17 cellular contexts compared by ENCODE assay signal in the genomic region with DNA sequence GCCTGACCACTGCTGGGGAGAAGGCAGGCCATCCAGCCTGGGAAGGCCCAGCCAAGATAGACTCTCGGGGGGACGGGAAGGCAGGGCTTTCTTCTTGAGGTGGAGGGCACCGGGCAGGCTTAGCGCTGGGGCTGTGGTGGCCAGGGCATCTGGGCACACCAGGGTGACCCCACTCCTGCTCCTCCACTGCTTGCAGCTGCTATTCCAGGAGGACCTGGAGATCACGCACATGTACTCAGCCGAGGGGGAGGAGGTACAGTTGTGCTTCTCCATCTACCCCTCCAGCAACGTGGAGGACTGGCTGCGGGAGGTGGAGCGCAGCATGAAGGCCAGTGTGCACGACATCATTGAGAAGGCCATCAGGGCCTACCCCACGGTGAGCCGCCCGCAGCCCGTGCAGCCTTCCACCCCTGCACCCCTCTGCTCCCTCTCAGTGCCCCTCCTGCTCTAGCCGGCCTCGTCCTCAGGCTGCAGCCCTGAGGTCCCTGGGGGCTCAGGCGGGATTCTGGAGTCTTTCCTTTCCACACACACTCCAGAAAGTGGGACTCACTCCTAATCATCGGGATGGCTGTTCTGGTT.
"Had no signal": no experiment of that assay in that cellular context is flagged by ENCODE, and none has a peak within 500 bp of the region (broad histone marks: within the 10 kb centered on the region; RNA-seq: fewer than 3 reads in every experiment).

No MANE protein-coding gene starts in this region.

- DNase-seq: caudate nucleus; cortex of kidney; dorsolateral prefrontal cortex; effector CD8-positive, alpha-beta T cell; foreskin melanocyte; head of caudate nucleus; islet precursor cell; natural killer cell; nucleus accumbens; ovary; sigmoid colon; stimulated activated CD4-positive, alpha-beta T cell treated with anti-CD3 and anti-CD28 coated beads, Interleukin-12 subunit alpha, Interleukin-12 subunit beta, amount 100 ng/mL, for 4 hours; stimulated activated naive CD4-positive, alpha-beta T cell treated with Interleukin-2 at 50 U/mL for 16 hours; thyroid gland had no signal

- H3K4me3 ChIP-seq: dorsolateral prefrontal cortex, mucosa of descending colon, ovary, sigmoid colon, skin epidermis, thyroid gland had no signal

- H3K27me3 ChIP-seq: dorsolateral prefrontal cortex, ovary, sigmoid colon, thyroid gland had no signal

- H3K27ac ChIP-seq: dorsolateral prefrontal cortex, ovary, sigmoid colon, skin epidermis, thyroid gland had no signal

- H3K4me1 ChIP-seq: sigmoid colon, thyroid gland had no signal

- ATAC-seq: mucosa of descending colon, natural killer cell had no signal

- H3K36me3 ChIP-seq: ovary, thyroid gland had no signal

- FAIRE-seq: urothelium cell line had no signal

- H3K9me3 ChIP-seq: mucosa of descending colon, ovary, sigmoid colon, thyroid gland had no signal
